In genomic region chr7:73577627-73578341, GRCh38 we compare ENCODE assay signal across 8 cellular contexts. TPM values are rescaled to one million over a fixed set of nuclear protein-coding genes. Genes with fewer than 3 reads are reported as not detected.
DNase-seq lines count a peak whose midpoint lies in the region; ATAC-seq and TF ChIP-seq lines count a peak whose summit lies in the region.

No MANE protein-coding gene starts in this region.

- peaks cover 18% of the 10 kb centered on the region for H3K36me3 Mint-ChIP-seq in neural progenitor cell

- H3K27ac ChIP-seq in neural progenitor cell, result no peak overlapping the region

- peaks cover 20% of the 10 kb centered on the region for H4K20me1 ChIP-seq in neural progenitor cell (ENCODE audit: low read depth)

- no peaks in the 10 kb centered on the region for H3K9me3 ChIP-seq in neural progenitor cell (ENCODE audit: low read depth)

- peaks cover 29% of the 10 kb centered on the region for H3K79me2 ChIP-seq in neural progenitor cell (ENCODE audit: low read depth)

- peak overlapping the region; percentile 10 for H2AFZ ChIP-seq in neural progenitor cell (replicated peaks)

- H3K9me3 Mint-ChIP-seq in neural progenitor cell, result no peaks in the 10 kb centered on the region

- peaks cover 29% of the 10 kb centered on the region for H3K4me1 Mint-ChIP-seq in neural progenitor cell

- ATAC-seq in GM18502 (IDR thresholded peaks at IDR 0.05; ENCODE audit: poor library complexity, unreplicated experiment) (peak; percentile 21), HG02623 (IDR thresholded peaks at IDR 0.05; ENCODE audit: unreplicated experiment) (peak; percentile 3)

- H3K4me2 ChIP-seq in neural progenitor cell, result peak overlapping the region; percentile 86

- H3K36me3 ChIP-seq in neural progenitor cell, result no peaks in the 10 kb centered on the region

- peak overlapping the region; percentile 69 for H3K27ac Mint-ChIP-seq in neural progenitor cell

- H3K4me1 ChIP-seq in neural progenitor cell, result peaks cover 15% of the 10 kb centered on the region

- peak overlapping the region; percentile 83 for H3K4me3 ChIP-seq in neural progenitor cell

- H3K27me3 ChIP-seq in neural progenitor cell, result peaks cover 30% of the 10 kb centered on the region

- DNase-seq in RPMI8226, result peak; percentile 37
- DNase-seq in erythroblast (lab: John Stamatoyannopoulos, UW), result peak; percentile 34 to 53
- no peak for DNase-seq in neural progenitor cell (ENCODE audit: low spot score)
- no peak for DNase-seq in superior temporal gyrus (ENCODE audit: extremely low spot score)
- no peak for DNase-seq in foreskin melanocyte
- no peak for DNase-seq in H4 (ENCODE audit: low spot score)

- peak overlapping the region; percentile 94 for H3K4me3 Mint-ChIP-seq in neural progenitor cell

- peak overlapping the region; percentile 72 for H3K9ac ChIP-seq in neural progenitor cell

- H3K27me3 Mint-ChIP-seq in neural progenitor cell (ENCODE audit: insufficient read depth, low read depth), result no peaks in the 10 kb centered on the region

- H3F3A ChIP-seq in neural progenitor cell (ENCODE audit: low read depth), result peaks cover 11% of the 10 kb centered on the region

- TF ChIP-seq CTCF in neural progenitor cell (IDR thresholded peaks at IDR 0.05), result no peak

- no peak for TF ChIP-seq POLR2A in erythroblast (IDR thresholded peaks at IDR 0.05; ENCODE audit: low read length)

RNA-seq across cellular contexts. Expression of gene TBL2, which starts 0.6 kb away (rescaled TPM):
- 29.0 and 50.4 TPM in 2 replicates for total RNA-seq in neural progenitor cell (ENCODE audit: low replicate concordance)
- total RNA-seq in H4 (2014; rRNA removed; shearing (Covaris generic)), result 57.0 and 68.6 TPM in 2 replicates

RNA-seq across cellular contexts. Expression of gene BCL7B, which starts 20.3 kb away (rescaled TPM):
- 10.4 and 29.9 TPM in 2 replicates for total RNA-seq in neural progenitor cell (ENCODE audit: low replicate concordance)
- total RNA-seq in H4 (2014; rRNA removed; shearing (Covaris generic)), result 19.5 and 37.4 TPM in 2 replicates

RNA-seq across cellular contexts. Expression of gene MLXIPL, which starts 46.5 kb away (rescaled TPM):
- total RNA-seq in neural progenitor cell (ENCODE audit: low replicate concordance), result 0.87 and 0.90 TPM in 2 replicates
- not detected in 2 replicates for total RNA-seq in H4 (2014; rRNA removed; shearing (Covaris generic))

RNA-seq across cellular contexts. Expression of gene BAZ1B, which starts 55.7 kb away (rescaled TPM):
- 69.3 and 85.8 TPM in 2 replicates for total RNA-seq in neural progenitor cell (ENCODE audit: low replicate concordance)
- 68.6 and 74.8 TPM in 2 replicates for total RNA-seq in H4 (2014; rRNA removed; shearing (Covaris generic))

Comparison
In these comparisons a context has a peak if more than half of its experiments do, and no peak if none do; other contexts are left out.
1. DNase-seq: peak in RPMI8226 (single experiment) and erythroblast (2 of 2); none in neural progenitor cell (single experiment), superior temporal gyrus (single experiment), foreskin melanocyte (single experiment) and H4 (single experiment).